24 cellular contexts compared by ENCODE assay signal in the genomic region with DNA sequence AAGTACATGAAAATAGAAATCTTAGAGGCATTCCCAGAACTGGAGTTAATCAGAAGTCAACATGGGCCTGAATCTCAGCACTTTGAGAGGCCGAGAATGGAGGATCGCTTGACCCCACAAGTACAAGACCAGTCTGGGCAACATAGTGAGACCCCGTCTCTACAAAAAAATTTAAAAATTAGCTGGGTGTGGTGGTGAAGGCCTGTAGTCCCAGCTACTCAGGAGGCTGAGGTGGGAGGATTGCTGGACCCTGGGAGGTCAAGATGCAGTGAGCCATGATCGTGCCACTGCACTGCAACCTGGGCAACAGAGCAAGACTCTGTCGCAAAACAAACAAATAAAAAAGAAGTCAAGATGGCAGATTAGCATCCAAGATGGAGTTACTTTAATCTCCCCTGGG. TPM values are rescaled to one million over a fixed set of nuclear protein-coding genes. Genes with fewer than 3 reads are reported as not detected.
DNase-seq lines count a peak whose midpoint lies in the region; ATAC-seq, FAIRE-seq and TF ChIP-seq lines count a peak whose summit lies in the region.
"Had no signal": no experiment of that assay in that cellular context is flagged by ENCODE, and none has a peak within 500 bp of the region (broad histone marks: within the 10 kb centered on the region; RNA-seq: fewer than 3 reads in every experiment).

No MANE protein-coding gene starts in this region.

- H3K4me1 ChIP-seq in HEK293 (ENCODE audit: control insufficient read depth, insufficient read depth, low read length) (no peaks in the 10 kb centered on the region), K562 (replicated peaks in 1 of 2; ENCODE audit: control insufficient read depth in 2 of 2, insufficient read depth in 2 of 2, low read length in 2 of 2) (no peaks in the 10 kb centered on the region; a peak in 1 of 5 replicates), spleen (no peaks in the 10 kb centered on the region)
- H3K4me1 ChIP-seq: BE2C; BLaER1 treated with 17β-estradiol and CSF1 and Interleukin-3, amounts not matched to agents 10 nM and 100 nM had no signal

- no peak overlapping the region for H3K4me2 ChIP-seq in K562 (ENCODE audit: insufficient read depth, low read length)
- H3K4me2 ChIP-seq: BLaER1 treated with 17β-estradiol and CSF1 and Interleukin-3, amounts not matched to agents 10 nM and 100 nM had no signal

- no peak for DNase-seq in K562 (ENCODE audit: extremely low read depth in 1 of 4, low spot score in 3 of 4)
- peak; percentile 10 for DNase-seq in spleen
- no peak for DNase-seq in GM10266 (ENCODE audit: extremely low spot score)
- DNase-seq in activated naive CD8-positive, alpha-beta T cell treated with anti-CD3 and anti-CD28 coated beads, Interleukin-2, amount 50 U/mL, for 24 hours, result no peak
- DNase-seq: ACHN; AML-193; BE2C; CD4-positive, alpha-beta T cell; DMS153; DND-41; H7; HCEC 1CT had no signal

- H3K27ac Mint-ChIP-seq in dendritic cell treated with granulocyte-macrophage colony-stimulating factor and Interleukin-4, amounts not matched to agents 40 ng/mL and 50 ng/mL, for 4 days, result peak overlapping the region; percentile 56
- no peak overlapping the region for H3K27ac Mint-ChIP-seq in activated naive CD8-positive, alpha-beta T cell treated with anti-CD3 and anti-CD28 coated beads, Interleukin-2, amount 50 U/mL, for 24 hours
- H3K27ac Mint-ChIP-seq: CD14-positive monocyte; CD4-positive, alpha-beta T cell had no signal

- TF ChIP-seq EP300 in K562 (IDR thresholded peaks at IDR 0.05; ENCODE audit: low read length), result no peak

- H3K9me1 ChIP-seq in K562 (ENCODE audit: control insufficient read depth, insufficient read depth, low read length), result no peaks in the 10 kb centered on the region

- CTCF ChIA-PET in HEK293 (lab: Yijun Ruan, JAX) (no interaction called here), K562 (lab: Yijun Ruan, JAX; ENCODE audit: low intra/inter-chr PET ratio) (no interaction called here)

- no peaks in the 10 kb centered on the region for H3K4me1 Mint-ChIP-seq in dendritic cell treated with granulocyte-macrophage colony-stimulating factor and Interleukin-4, amounts not matched to agents 40 ng/mL and 50 ng/mL, for 4 days (ENCODE audit: low read depth)
- no peaks in the 10 kb centered on the region for H3K4me1 Mint-ChIP-seq in activated naive CD8-positive, alpha-beta T cell treated with anti-CD3 and anti-CD28 coated beads, Interleukin-2, amount 50 U/mL, for 24 hours
- H3K4me1 Mint-ChIP-seq: CD14-positive monocyte; CD8-positive, alpha-beta memory T cell had no signal

- 0 out of 2 replicates have a peak, but pooled peaks cover 4% of the 10 kb centered on the region for H4K20me1 ChIP-seq in K562 (replicated peaks; ENCODE audit: control insufficient read depth, insufficient read depth, low read length)
- H4K20me1 ChIP-seq: BLaER1 treated with 17β-estradiol and CSF1 and Interleukin-3, amounts not matched to agents 10 nM and 100 nM had no signal

- TF ChIP-seq POLR2A in K562 (conservative IDR thresholded peaks at IDR 0.05), result no peak
- no peak for TF ChIP-seq POLR2A in spleen (IDR thresholded peaks at IDR 0.05)

- H2AFZ ChIP-seq in K562 (ENCODE audit: low read depth, low read length), result no peak overlapping the region
- H2AFZ ChIP-seq: GM23248 had no signal

- no peak for TF ChIP-seq RAD21 in K562 (CRISPR knock-in tag; conservative IDR thresholded peaks at IDR 0.05 in 1 of 2, IDR thresholded peaks at IDR 0.05 in 1 of 2)

- in situ Hi-C loops in K562 (cut with MboI), result no loop called here

- intact Hi-C loops in K562 (cut with micrococcal nuclease), result no loop called here
- intact Hi-C loops in dendritic cell treated with granulocyte-macrophage colony-stimulating factor and Interleukin-4, amounts not matched to agents 40 ng/mL and 50 ng/mL, for 4 days (cut with micrococcal nuclease), result no loop called here
- intact Hi-C loops in spleen (cut with DNase I; ENCODE audit: low total_unique reads), result no loop called here

- H3K79me2 ChIP-seq in K562 (ENCODE audit: control insufficient read depth, insufficient read depth, low read length), result no peaks in the 10 kb centered on the region

- no TSS peak for BruUV-seq in K562 (replicated peaks; lab: Mats Ljungman, UMichigan)

- H3K9me3 ChIP-seq in HEK293 (ENCODE audit: control insufficient read depth, insufficient read depth, low read depth, low read length) (peaks cover 2% of the 10 kb centered on the region; the same call in 1 of the 2 replicates), K562 (replicated peaks; ENCODE audit: control insufficient read depth, insufficient read depth, low read depth, low read length) (no peaks in the 10 kb centered on the region), spleen (peaks cover 0 to 10% (median 5%) of the 10 kb centered on the region in 8 donors)
- H3K9me3 ChIP-seq: BE2C had no signal

- H3K27me3 ChIP-seq in K562 (ENCODE audit: control insufficient read depth in 2 of 2, insufficient read depth in 2 of 2, low read length in 2 of 2) (peaks cover 12 to 19% of the 10 kb centered on the region in 2 experiments; a peak in 2 of 5 replicates), spleen (replicated peaks in 1 of 7) (no peaks in the 10 kb centered on the region)
- H3K27me3 ChIP-seq: BLaER1 treated with 17β-estradiol and CSF1 and Interleukin-3, amounts not matched to agents 10 nM and 100 nM had no signal

- 19% methylated on average over 5 of the region's 5 CpGs for WGBS in K562 (ENCODE audit: insufficient coverage, low coverage, missing lambda C conversion rate)
- WGBS in spleen, 5 donors, result 85 to 96% (median 92%) methylated on average over 5 of the region's 5 CpGs

- no peak for FAIRE-seq in K562 (lab: Jason Lieb, UNC)
- FAIRE-seq: A549, G401.6, GM12878, GM19239, H1 had no signal

- ATAC-seq in K562, result no peak
- no peak for ATAC-seq in HG03280 (IDR thresholded peaks at IDR 0.05; ENCODE audit: unreplicated experiment)
- no peak for ATAC-seq in activated naive CD8-positive, alpha-beta T cell treated with anti-CD3 and anti-CD28 coated beads, Interleukin-2, amount 50 U/mL, for 24 hours
- ATAC-seq: GM12878 had no signal

- H3K9ac ChIP-seq in K562 (ENCODE audit: insufficient read depth in 1 of 2, low read depth in 2 of 2, low read length in 2 of 2), result no peak overlapping the region
- H3K9ac ChIP-seq: BLaER1 treated with 17β-estradiol and CSF1 and Interleukin-3, amounts not matched to agents 10 nM and 100 nM; GM23248 had no signal

- TF ChIP-seq CTCF in HEK293 (tag by site-specific recombination; IDR thresholded peaks at IDR 0.05) (no peak), K562 (IDR thresholded peaks at IDR 0.05 in 2 of 3, conservative IDR thresholded peaks at IDR 0.05 in 1 of 3; ENCODE audit: insufficient read depth in 2 of 3, low read depth in 1 of 3, low read length in 3 of 3) (no peak), spleen (IDR thresholded peaks at IDR 0.05 in 8 of 11, conservative IDR thresholded peaks at IDR 0.05 in 3 of 11) (no peak), GM10266 (IDR thresholded peaks at IDR 0.05; ENCODE audit: control insufficient read depth, insufficient read depth, low read depth, missing control alignments) (no peak)

- H3K4me3 ChIP-seq in HEK293 (ENCODE audit: low read depth, low read length) (no peak overlapping the region), K562 (no peak overlapping the region), spleen (no peak overlapping the region)
- H3K4me3 ChIP-seq: A549; BLaER1 treated with 17β-estradiol and CSF1 and Interleukin-3, amounts not matched to agents 10 nM and 100 nM; GM12878; GM23248 had no signal

- H3K4me3 Mint-ChIP-seq in dendritic cell treated with granulocyte-macrophage colony-stimulating factor and Interleukin-4, amounts not matched to agents 40 ng/mL and 50 ng/mL, for 4 days, result no peak overlapping the region
- H3K4me3 Mint-ChIP-seq in activated naive CD8-positive, alpha-beta T cell treated with anti-CD3 and anti-CD28 coated beads, Interleukin-2, amount 50 U/mL, for 24 hours, result no peak overlapping the region
- H3K4me3 Mint-ChIP-seq: CD14-positive monocyte; CD4-positive, alpha-beta T cell; CD8-positive, alpha-beta memory T cell had no signal

- H3K36me3 Mint-ChIP-seq in dendritic cell treated with granulocyte-macrophage colony-stimulating factor and Interleukin-4, amounts not matched to agents 40 ng/mL and 50 ng/mL, for 4 days (ENCODE audit: low read depth), result no peaks in the 10 kb centered on the region
- H3K36me3 Mint-ChIP-seq in activated naive CD8-positive, alpha-beta T cell treated with anti-CD3 and anti-CD28 coated beads, Interleukin-2, amount 50 U/mL, for 24 hours (ENCODE audit: low read depth), result no peaks in the 10 kb centered on the region
- H3K36me3 Mint-ChIP-seq: CD14-positive monocyte; CD8-positive, alpha-beta memory T cell had no signal

- POLR2A ChIA-PET in HEK293 (lab: Yijun Ruan, JAX), result no interaction called here
- POLR2A ChIA-PET in K562 (lab: Yijun Ruan, JAX), result interaction anchor here (1.1 kb wide), 1 partner anchor 17 kb away, joined by 4 read pairs; no protein-coding TSS in a partner anchor

- H3K36me3 ChIP-seq in HEK293 (ENCODE audit: control insufficient read depth in 2 of 2, insufficient read depth in 1 of 2, low read length in 2 of 2) (no peaks in the 10 kb centered on the region; a peak in 1 of 3 replicates), K562 (ENCODE audit: control insufficient read depth, insufficient read depth, low read length) (no peaks in the 10 kb centered on the region), spleen (no peaks in the 10 kb centered on the region)
- H3K36me3 ChIP-seq: BE2C; BLaER1 treated with 17β-estradiol and CSF1 and Interleukin-3, amounts not matched to agents 10 nM and 100 nM had no signal

- H3K9me3 Mint-ChIP-seq in dendritic cell treated with granulocyte-macrophage colony-stimulating factor and Interleukin-4, amounts not matched to agents 40 ng/mL and 50 ng/mL, for 4 days, result peaks cover 1% of the 10 kb centered on the region
- no peaks in the 10 kb centered on the region for H3K9me3 Mint-ChIP-seq in activated naive CD8-positive, alpha-beta T cell treated with anti-CD3 and anti-CD28 coated beads, Interleukin-2, amount 50 U/mL, for 24 hours
- H3K9me3 Mint-ChIP-seq: CD14-positive monocyte had no signal

- H3K27ac ChIP-seq in HEK293 (ENCODE audit: extremely low read depth, low read depth, low read length) (no peak overlapping the region), K562 (ENCODE audit: extremely low read depth, low read depth, low read length) (no peak overlapping the region), spleen (no peak overlapping the region)
- H3K27ac ChIP-seq: A549; BLaER1 treated with 17β-estradiol and CSF1 and Interleukin-3, amounts not matched to agents 10 nM and 100 nM; GM23248 had no signal

- peaks cover 13% of the 10 kb centered on the region for H3K27me3 Mint-ChIP-seq in dendritic cell treated with granulocyte-macrophage colony-stimulating factor and Interleukin-4, amounts not matched to agents 40 ng/mL and 50 ng/mL, for 4 days
- H3K27me3 Mint-ChIP-seq in activated naive CD8-positive, alpha-beta T cell treated with anti-CD3 and anti-CD28 coated beads, Interleukin-2, amount 50 U/mL, for 24 hours, result peaks cover 2% of the 10 kb centered on the region

RNA-seq across cellular contexts. Expression of gene IFNL2, which starts 8.5 kb away (rescaled TPM):
- not detected in 2 replicates for total RNA-seq in K562 (2011; cell fraction: chromatin; rRNA removed; ENCODE audit: low replicate concordance)
- total RNA-seq in K562 (2011; cell fraction: nucleolus; rRNA removed), result not detected in 2 replicates
- total RNA-seq in K562 (2011; cell fraction: nucleoplasm; rRNA removed), result not detected in 2 replicates
- total RNA-seq in K562 (2014; rRNA removed) (not detected in 2 replicates), K562 (2014; rRNA removed; fragmentation: Illumina TruSeq; extraction: Trizol) (not detected in 2 replicates), K562 (2015; rRNA removed; fragmentation: Illumina TruSeq; extraction: Trizol) (not detected in 2 replicates), K562 (2021) (not detected in 2 replicates), spleen (not detected)
- polyA plus RNA-seq in K562 (2011; rRNA removed) (not detected in 2 replicates), K562 (2014; fragmentation: Illumina TruSeq; extraction: Trizol) (not detected in 2 replicates), K562 (2014; fragmentation: Nextera tagmentation; extraction: Ambion mirVana) (not detected), K562 (2014; rRNA removed) (not detected in 2 replicates), spleen (not detected)
- not detected in 2 replicates for polyA plus RNA-seq in K562 (2011; cell fraction: cytosol; rRNA removed)
- not detected in 2 replicates for polyA plus RNA-seq in K562 (2011; cell fraction: nucleus; rRNA removed)
- not detected in 2 replicates for polyA plus RNA-seq in K562 (2012)
- not detected in 2 replicates for polyA minus RNA-seq in K562 (2011; rRNA and poly(A)+ RNA removed)
- not detected in 2 replicates for polyA minus RNA-seq in K562 (2011; cell fraction: cytosol; rRNA and poly(A)+ RNA removed)
- polyA minus RNA-seq in K562 (2011; cell fraction: nucleus; rRNA and poly(A)+ RNA removed), result not detected in 2 replicates
- total RNA-seq: CD4-positive, alpha-beta T cell; CD8-positive, alpha-beta memory T cell; GM12878; GM23248; H1; H7 had no signal
- polyA plus RNA-seq: A549; CD14-positive monocyte; CD8-positive, alpha-beta memory T cell; GM23248; H1 had no signal

RNA-seq across cellular contexts. Expression of gene IFNL1, which starts 19.5 kb away (rescaled TPM):
- total RNA-seq in K562 (2011; cell fraction: chromatin; rRNA removed; ENCODE audit: low replicate concordance), result not detected in 2 replicates
- not detected in 2 replicates for total RNA-seq in K562 (2011; cell fraction: nucleolus; rRNA removed)
- total RNA-seq in K562 (2011; cell fraction: nucleoplasm; rRNA removed), result not detected in 2 replicates
- total RNA-seq in K562 (2014; rRNA removed) (not detected in 2 replicates), K562 (2014; rRNA removed; fragmentation: Illumina TruSeq; extraction: Trizol) (not detected in 2 replicates), K562 (2015; rRNA removed; fragmentation: Illumina TruSeq; extraction: Trizol) (not detected in 2 replicates), K562 (2021) (not detected in 2 replicates), spleen (not detected)
- polyA plus RNA-seq in K562 (2011; rRNA removed) (not detected in 2 replicates), K562 (2014; fragmentation: Illumina TruSeq; extraction: Trizol) (not detected in 2 replicates), K562 (2014; fragmentation: Nextera tagmentation; extraction: Ambion mirVana) (not detected), K562 (2014; rRNA removed) (not detected in 2 replicates), spleen (not detected)
- not detected in 2 replicates for polyA plus RNA-seq in K562 (2011; cell fraction: cytosol; rRNA removed)
- polyA plus RNA-seq in K562 (2011; cell fraction: nucleus; rRNA removed), result not detected in 2 replicates
- not detected in 2 replicates for polyA plus RNA-seq in K562 (2012)
- not detected in 2 replicates for polyA minus RNA-seq in K562 (2011; rRNA and poly(A)+ RNA removed)
- not detected in 2 replicates for polyA minus RNA-seq in K562 (2011; cell fraction: cytosol; rRNA and poly(A)+ RNA removed)
- not detected in 2 replicates for polyA minus RNA-seq in K562 (2011; cell fraction: nucleus; rRNA and poly(A)+ RNA removed)
- total RNA-seq: CD4-positive, alpha-beta T cell; CD8-positive, alpha-beta memory T cell; GM12878; GM23248; H1; H7 had no signal
- polyA plus RNA-seq: A549, CD14-positive monocyte, GM12878, GM23248, H1 had no signal

RNA-seq across cellular contexts. Expression of gene IFNL4, which starts 28.1 kb away (rescaled TPM):
- not detected in 2 replicates for total RNA-seq in K562 (2011; cell fraction: chromatin; rRNA removed; ENCODE audit: low replicate concordance)
- total RNA-seq in K562 (2011; cell fraction: nucleolus; rRNA removed), result not detected in 2 replicates
- total RNA-seq in K562 (2011; cell fraction: nucleoplasm; rRNA removed), result not detected in 2 replicates
- not detected in 2 replicates for total RNA-seq in K562 (2014; rRNA removed)
- not detected in 2 replicates for total RNA-seq in K562 (2014; rRNA removed; fragmentation: Illumina TruSeq; extraction: Trizol)
- total RNA-seq in K562 (2015; rRNA removed; fragmentation: Illumina TruSeq; extraction: Trizol), result not detected in 2 replicates
- total RNA-seq in K562 (2021), result not detected in 2 replicates
- polyA plus RNA-seq in K562 (2011; rRNA removed), result not detected in 2 replicates
- not detected in 2 replicates for polyA plus RNA-seq in K562 (2011; cell fraction: cytosol; rRNA removed)
- not detected in 2 replicates for polyA plus RNA-seq in K562 (2011; cell fraction: nucleus; rRNA removed)
- polyA plus RNA-seq in K562 (2012), result not detected in 2 replicates
- not detected in 2 replicates for polyA plus RNA-seq in K562 (2014; fragmentation: Illumina TruSeq; extraction: Trizol)
- not detected for polyA plus RNA-seq in K562 (2014; fragmentation: Nextera tagmentation; extraction: Ambion mirVana)
- not detected in 2 replicates for polyA plus RNA-seq in K562 (2014; rRNA removed)
- polyA minus RNA-seq in K562 (2011; rRNA and poly(A)+ RNA removed), result not detected in 2 replicates
- not detected in 2 replicates for polyA minus RNA-seq in K562 (2011; cell fraction: cytosol; rRNA and poly(A)+ RNA removed)
- polyA minus RNA-seq in K562 (2011; cell fraction: nucleus; rRNA and poly(A)+ RNA removed), result not detected in 2 replicates
- not detected for total RNA-seq in spleen
- polyA plus RNA-seq in spleen, result not detected
- total RNA-seq: CD4-positive, alpha-beta T cell; GM12878; GM23248; H1; H7 had no signal
- polyA plus RNA-seq: A549; CD14-positive monocyte; CD8-positive, alpha-beta memory T cell; GM12878; GM23248; H1 had no signal

RNA-seq across cellular contexts. Expression of gene IFNL3, which starts 31.9 kb away (rescaled TPM):
- total RNA-seq in K562 (2011; cell fraction: chromatin; rRNA removed; ENCODE audit: low replicate concordance), result not detected in 2 replicates
- total RNA-seq in K562 (2011; cell fraction: nucleolus; rRNA removed), result not detected in 2 replicates
- total RNA-seq in K562 (2011; cell fraction: nucleoplasm; rRNA removed), result not detected in 2 replicates
- not detected in 2 replicates for total RNA-seq in K562 (2014; rRNA removed)
- not detected in 2 replicates for total RNA-seq in K562 (2014; rRNA removed; fragmentation: Illumina TruSeq; extraction: Trizol)
- not detected in 2 replicates for total RNA-seq in K562 (2015; rRNA removed; fragmentation: Illumina TruSeq; extraction: Trizol)
- total RNA-seq in K562 (2021), result not detected in 2 replicates
- polyA plus RNA-seq in K562 (2011; rRNA removed), result not detected in 2 replicates
- not detected in 2 replicates for polyA plus RNA-seq in K562 (2011; cell fraction: cytosol; rRNA removed)
- not detected in 2 replicates for polyA plus RNA-seq in K562 (2011; cell fraction: nucleus; rRNA removed)
- polyA plus RNA-seq in K562 (2012), result not detected in 2 replicates
- not detected in 2 replicates for polyA plus RNA-seq in K562 (2014; fragmentation: Illumina TruSeq; extraction: Trizol)
- polyA plus RNA-seq in K562 (2014; fragmentation: Nextera tagmentation; extraction: Ambion mirVana), result not detected
- polyA plus RNA-seq in K562 (2014; rRNA removed), result not detected in 2 replicates
- not detected in 2 replicates for polyA minus RNA-seq in K562 (2011; rRNA and poly(A)+ RNA removed)
- not detected in 2 replicates for polyA minus RNA-seq in K562 (2011; cell fraction: cytosol; rRNA and poly(A)+ RNA removed)
- polyA minus RNA-seq in K562 (2011; cell fraction: nucleus; rRNA and poly(A)+ RNA removed), result not detected in 2 replicates
- total RNA-seq in spleen, result not detected
- not detected for polyA plus RNA-seq in spleen
- total RNA-seq: CD4-positive, alpha-beta T cell; CD8-positive, alpha-beta memory T cell; GM12878; GM23248; H1; H7 had no signal
- polyA plus RNA-seq: A549; CD14-positive monocyte; CD8-positive, alpha-beta memory T cell; GM12878; GM23248 had no signal

RNA-seq across cellular contexts. Expression of gene LRFN1, which starts 43.9 kb away (rescaled TPM):
- total RNA-seq in K562 (2011; cell fraction: chromatin; rRNA removed; ENCODE audit: low replicate concordance), result 2.3 and 5.9 TPM in 2 replicates
- total RNA-seq in K562 (2011; cell fraction: nucleolus; rRNA removed), result 10.0 and 11.3 TPM in 2 replicates
- total RNA-seq in K562 (2011; cell fraction: nucleoplasm; rRNA removed), result 5.9 and 6.6 TPM in 2 replicates
- total RNA-seq in K562 (2014; rRNA removed), result 3.8 and 5.0 TPM in 2 replicates
- total RNA-seq in K562 (2014; rRNA removed; fragmentation: Illumina TruSeq; extraction: Trizol), result 0.44 and 0.45 TPM in 2 replicates
- total RNA-seq in K562 (2015; rRNA removed; fragmentation: Illumina TruSeq; extraction: Trizol), result 1.1 and 1.3 TPM in 2 replicates
- total RNA-seq in K562 (2021), result 10.6 and 10.7 TPM in 2 replicates
- 0.52 and 1.0 TPM in 2 replicates for polyA plus RNA-seq in K562 (2011; rRNA removed)
- polyA plus RNA-seq in K562 (2011; cell fraction: cytosol; rRNA removed), result 1.9 and 4.7 TPM in 2 replicates
- 2.7 and 3.9 TPM in 2 replicates for polyA plus RNA-seq in K562 (2011; cell fraction: nucleus; rRNA removed)
- 4.1 and 4.7 TPM in 2 replicates for polyA plus RNA-seq in K562 (2012)
- polyA plus RNA-seq in K562 (2014; fragmentation: Illumina TruSeq; extraction: Trizol), result 1.3 and 2.1 TPM in 2 replicates
- under 1 TPM; 0.13 TPM for polyA plus RNA-seq in K562 (2014; fragmentation: Nextera tagmentation; extraction: Ambion mirVana)
- 3.9 and 4.6 TPM in 2 replicates for polyA plus RNA-seq in K562 (2014; rRNA removed)
- 0.98 and 1.0 TPM in 2 replicates for polyA minus RNA-seq in K562 (2011; rRNA and poly(A)+ RNA removed)
- 2.8 and 5.5 TPM in 2 replicates for polyA minus RNA-seq in K562 (2011; cell fraction: cytosol; rRNA and poly(A)+ RNA removed)
- 2.7 and 3.8 TPM in 2 replicates for polyA minus RNA-seq in K562 (2011; cell fraction: nucleus; rRNA and poly(A)+ RNA removed)
- total RNA-seq in spleen, result 1 to 10 TPM; 2.2 to 6.0 (median 4.6) TPM
- 1 to 10 TPM in 1 of 3 donors, under 1 TPM in 2; 0.67 to 1.2 (median 0.99) TPM for polyA plus RNA-seq in spleen
- total RNA-seq: GM23248 had no signal
- polyA plus RNA-seq: GM23248 had no signal

Comparison
In these comparisons a context has a peak if more than half of its experiments do, and no peak if none do; other contexts are left out.
1. Of the 44 proteins assayed by ChIP-seq in both K562 and HEK293: peak only in K562: none; only in HEK293: none; in both: ZNF121; in neither: 43.